35 cellular contexts compared by ENCODE assay signal in genomic region chr4:21209854-21210253, GRCh38.
"Had no signal": no experiment of that assay in that cellular context is flagged by ENCODE, and none has a peak within 500 bp of the region (broad histone marks: within the 10 kb centered on the region; RNA-seq: fewer than 3 reads in every experiment).

No MANE protein-coding gene starts in this region.

- H3K4me2 ChIP-seq: PC-9 had no signal

- H3K27me3 Mint-ChIP-seq: activated B cell treated with CpG ODN at 0.5 μM for 24 hours; activated CD4-positive, alpha-beta memory T cell treated with anti-CD3 and anti-CD28 coated beads for 36 hours; activated naive CD4-positive, alpha-beta T cell treated with anti-CD3 and anti-CD28 coated beads, Interleukin-2, amount 10 ng/mL, durations not matched to agents 7 days and 5 days; activated naive CD8-positive, alpha-beta T cell; activated naive CD8-positive, alpha-beta T cell treated with anti-CD3 and anti-CD28 coated beads, Interleukin-2, amount 50 U/mL, for 24 hours had no signal

- H3K4me3 ChIP-seq: MG63, PC-9 had no signal

- H2AFZ ChIP-seq: PC-9 had no signal

- H3K4me1 Mint-ChIP-seq: activated B cell treated with CpG ODN at 0.5 μM for 24 hours; activated naive CD4-positive, alpha-beta T cell treated with anti-CD3 and anti-CD28 coated beads, Interleukin-2, amount 10 ng/mL, durations not matched to agents 7 days and 5 days; activated naive CD8-positive, alpha-beta T cell treated with anti-CD3 and anti-CD28 coated beads, Interleukin-2, amount 50 U/mL, for 24 hours had no signal

- H3K9me3 Mint-ChIP-seq: activated CD4-positive, alpha-beta memory T cell treated with anti-CD3 and anti-CD28 coated beads for 36 hours; activated naive CD8-positive, alpha-beta T cell treated with anti-CD3 and anti-CD28 coated beads, Interleukin-2, amount 50 U/mL, for 24 hours had no signal

- H3K27me3 ChIP-seq: brain microvascular endothelial cell, MG63 had no signal

- ATAC-seq: activated naive CD8-positive, alpha-beta T cell treated with anti-CD3 and anti-CD28 coated beads, Interleukin-2, amount 50 U/mL, for 24 hours had no signal

- H3K27ac Mint-ChIP-seq: activated B cell treated with CpG ODN at 0.5 μM for 24 hours; activated CD4-positive, alpha-beta memory T cell treated with anti-CD3 and anti-CD28 coated beads for 36 hours; activated naive CD4-positive, alpha-beta T cell treated with anti-CD3 and anti-CD28 coated beads, Interleukin-2, amount 10 ng/mL, durations not matched to agents 7 days and 5 days; activated naive CD8-positive, alpha-beta T cell; activated naive CD8-positive, alpha-beta T cell treated with anti-CD3 and anti-CD28 coated beads, Interleukin-2, amount 50 U/mL, for 24 hours had no signal

- H3K27ac ChIP-seq: brain microvascular endothelial cell, PC-9, VCaP had no signal

- H3K36me3 ChIP-seq: brain microvascular endothelial cell, MG63 had no signal

- H3K9me3 ChIP-seq: MG63 had no signal

- H3K4me3 Mint-ChIP-seq: activated B cell treated with CpG ODN at 0.5 μM for 24 hours; activated CD4-positive, alpha-beta memory T cell treated with anti-CD3 and anti-CD28 coated beads for 36 hours; activated naive CD4-positive, alpha-beta T cell treated with anti-CD3 and anti-CD28 coated beads, Interleukin-2, amount 10 ng/mL, durations not matched to agents 7 days and 5 days; activated naive CD8-positive, alpha-beta T cell; activated naive CD8-positive, alpha-beta T cell treated with anti-CD3 and anti-CD28 coated beads, Interleukin-2, amount 50 U/mL, for 24 hours had no signal

- DNase-seq: activated B cell treated with CpG ODN at 0.5 μM for 24 hours; activated CD4-positive, alpha-beta memory T cell treated with anti-CD3 and anti-CD28 coated beads for 36 hours; activated CD4-positive, alpha-beta T cell treated with anti-CD3 and anti-CD28 coated beads for 4 hours; activated CD4-positive, alpha-beta T cell treated with anti-CD3 and anti-CD28 coated beads, Interleukin-2, amount 50 U/mL, for 1 hour; activated CD4-positive, CD25-positive, alpha-beta regulatory T cell treated with anti-CD3 and anti-CD28 coated beads, Interleukin-2, amount 50 U/mL, for 72 hours; activated CD8-positive, alpha-beta memory T cell treated with anti-CD3 and anti-CD28 coated beads, Interleukin-2, amount 50 U/mL, for 4 hours; activated effector memory CD4-positive, alpha-beta T cell treated with Interleukin-2 at 50 U/mL for 16 hours; activated naive CD4-positive, alpha-beta T cell treated with anti-CD3 and anti-CD28 coated beads, Interleukin-2, amount 10 ng/mL, durations not matched to agents 7 days and 5 days; activated naive CD8-positive, alpha-beta T cell treated with anti-CD3 and anti-CD28 coated beads, Interleukin-2, amount 50 U/mL, for 24 hours; activated T-cell treated with anti-CD3 and anti-CD28 coated beads for 4 hours; activated T-cell treated with anti-CD3 and anti-CD28 coated beads, Interleukin-2, amount 50 U/mL, for 48 hours; aorta; brain microvascular endothelial cell; central memory CD4-positive, alpha-beta T cell; Kasumi-1; KG1; MG63; NCI-H1048; NCI-H1105 treated with DMSO at 0.1 percent for 48 hours; NCI-H1436; NCI-H1694; NCI-H1930; NCI-H2081 treated with DMSO at 0.1 percent for 48 hours; NCI-H2171; NCI-H510A; NCI-H526; NCI-H748 treated with DMSO at 0.1 percent for 48 hours; PC-9; Right ventricle myocardium superior; SW 1271; T-helper 1 cell; T-helper 2 cell; T-helper 9 cell had no signal

- H3K36me3 Mint-ChIP-seq: activated CD4-positive, alpha-beta memory T cell treated with anti-CD3 and anti-CD28 coated beads for 36 hours; activated naive CD4-positive, alpha-beta T cell treated with anti-CD3 and anti-CD28 coated beads, Interleukin-2, amount 10 ng/mL, durations not matched to agents 7 days and 5 days; activated naive CD8-positive, alpha-beta T cell had no signal
